In genomic region chr15:27473846-27474245, GRCh38 we compare ENCODE assay signal across 31 cellular contexts.
"Had no signal": no experiment of that assay in that cellular context is flagged by ENCODE, and none has a peak within 500 bp of the region (broad histone marks: within the 10 kb centered on the region; RNA-seq: fewer than 3 reads in every experiment).

No MANE protein-coding gene starts in this region.

- H3K9me3 ChIP-seq: ascending aorta, gastrocnemius medialis had no signal

- H3K36me3 Mint-ChIP-seq: activated naive CD4-positive, alpha-beta T cell treated with anti-CD3 and anti-CD28 coated beads, Interleukin-2, amount 10 ng/mL, durations not matched to agents 7 days and 5 days; activated naive CD4-positive, alpha-beta T cell treated with anti-CD3 and anti-CD28 coated beads, Interleukin-2, amount 50 U/mL, for 72 hours; activated naive CD8-positive, alpha-beta T cell treated with anti-CD3 and anti-CD28 coated beads, Interleukin-2, amount 10 ng/mL, durations not matched to agents 7 days and 5 days; brain; T-cell had no signal

- H3K4me3 ChIP-seq: ascending aorta, gastrocnemius medialis, heart left ventricle had no signal

- ATAC-seq: activated naive CD4-positive, alpha-beta T cell treated with anti-CD3 and anti-CD28 coated beads, Interleukin-2, amount 50 U/mL, for 72 hours; activated T-cell treated with anti-CD3 and anti-CD28 coated beads, Interleukin-2, amount 50 U/mL, for 72 hours; effector memory CD8-positive, alpha-beta T cell; esophagus mucosa; gastrocnemius medialis; heart left ventricle; T-cell had no signal

- H3K36me3 ChIP-seq: ascending aorta, gastrocnemius medialis, heart left ventricle had no signal

- H3K27me3 Mint-ChIP-seq: activated CD4-positive, alpha-beta memory T cell treated with anti-CD3 and anti-CD28 coated beads, Interleukin-2, amount 10 ng/mL, durations not matched to agents 7 days and 5 days; activated CD4-positive, alpha-beta T cell treated with anti-CD3 and anti-CD28 coated beads, Interleukin-2, amount 10 ng/mL, durations not matched to agents 7 days and 5 days; activated naive CD4-positive, alpha-beta T cell treated with anti-CD3 and anti-CD28 coated beads, Interleukin-2, amount 10 ng/mL, durations not matched to agents 7 days and 5 days; activated naive CD8-positive, alpha-beta T cell treated with anti-CD3 and anti-CD28 coated beads, Interleukin-2, amount 10 ng/mL, durations not matched to agents 7 days and 5 days; activated T-cell treated with anti-CD3 and anti-CD28 coated beads, Interleukin-2, amount 50 U/mL, for 24 hours; brain; effector memory CD8-positive, alpha-beta T cell; T-cell had no signal

- H3K27ac ChIP-seq: ascending aorta, gastrocnemius medialis, heart left ventricle had no signal

- H3K4me3 Mint-ChIP-seq: activated CD4-positive, alpha-beta memory T cell treated with anti-CD3 and anti-CD28 coated beads, Interleukin-2, amount 10 ng/mL, durations not matched to agents 7 days and 5 days; activated CD4-positive, alpha-beta T cell treated with anti-CD3 and anti-CD28 coated beads, Interleukin-2, amount 10 ng/mL, durations not matched to agents 7 days and 5 days; activated naive CD4-positive, alpha-beta T cell treated with anti-CD3 and anti-CD28 coated beads, Interleukin-2, amount 10 ng/mL, durations not matched to agents 7 days and 5 days; activated naive CD8-positive, alpha-beta T cell treated with anti-CD3 and anti-CD28 coated beads, Interleukin-2, amount 10 ng/mL, durations not matched to agents 7 days and 5 days; activated T-cell treated with anti-CD3 and anti-CD28 coated beads, Interleukin-2, amount 50 U/mL, for 24 hours; activated T-cell treated with anti-CD3 and anti-CD28 coated beads, Interleukin-2, amount 50 U/mL, for 72 hours; brain; effector memory CD8-positive, alpha-beta T cell; T-cell; T-helper 1 cell treated with Interleukin-12 subunit alpha and Interleukin-12 subunit beta and Interleukin-4 antibody, amounts not matched to agents 30 μg/mL and 1 μg/mL, for 36 hours; T-helper 2 cell treated with Interferon-gamma antibody and Interleukin-4, amounts not matched to agents 5 μg/mL and 100 μg/mL, for 36 hours had no signal

- H3K4me1 Mint-ChIP-seq: activated CD4-positive, alpha-beta memory T cell treated with anti-CD3 and anti-CD28 coated beads, Interleukin-2, amount 10 ng/mL, durations not matched to agents 7 days and 5 days; activated CD4-positive, alpha-beta T cell treated with anti-CD3 and anti-CD28 coated beads, Interleukin-2, amount 10 ng/mL, durations not matched to agents 7 days and 5 days; activated naive CD4-positive, alpha-beta T cell treated with anti-CD3 and anti-CD28 coated beads, Interleukin-2, amount 10 ng/mL, durations not matched to agents 7 days and 5 days; activated naive CD8-positive, alpha-beta T cell treated with anti-CD3 and anti-CD28 coated beads, Interleukin-2, amount 10 ng/mL, durations not matched to agents 7 days and 5 days; T-cell had no signal

- H3K27me3 ChIP-seq: ascending aorta, gastrocnemius medialis, heart left ventricle had no signal

- DNase-seq: activated CD4-positive, alpha-beta memory T cell treated with anti-CD3 and anti-CD28 coated beads, Interleukin-2, amount 10 ng/mL, durations not matched to agents 7 days and 5 days; activated CD4-positive, alpha-beta T cell treated with anti-CD3 and anti-CD28 coated beads for 1 hour; activated CD4-positive, alpha-beta T cell treated with anti-CD3 and anti-CD28 coated beads for 4 hours; activated CD4-positive, alpha-beta T cell treated with anti-CD3 and anti-CD28 coated beads, Interleukin-2, amount 10 ng/mL, durations not matched to agents 7 days and 5 days; activated CD4-positive, alpha-beta T cell treated with anti-CD3 and anti-CD28 coated beads, Interleukin-2, amount 50 U/mL, for 4 hours; activated CD4-positive, CD25-positive, alpha-beta regulatory T cell; activated CD8-positive, alpha-beta memory T cell treated with anti-CD3 and anti-CD28 coated beads, Interleukin-2, amount 50 U/mL, for 48 hours; activated gamma-delta T cell; activated naive CD4-positive, alpha-beta T cell; activated naive CD4-positive, alpha-beta T cell treated with anti-CD3 and anti-CD28 coated beads, Interleukin-2, amount 10 ng/mL, durations not matched to agents 7 days and 5 days; activated naive CD8-positive, alpha-beta T cell treated with anti-CD3 and anti-CD28 coated beads, Interleukin-2, amount 10 ng/mL, durations not matched to agents 7 days and 5 days; activated T-cell treated with anti-CD3 and anti-CD28 coated beads for 4 hours; activated T-cell treated with anti-CD3 and anti-CD28 coated beads, Interleukin-2, amount 50 U/mL, for 24 hours; activated T-cell treated with anti-CD3 and anti-CD28 coated beads, Interleukin-2, amount 50 U/mL, for 72 hours; caudate nucleus; cortex of kidney; dermis blood vessel endothelial cell; effector CD4-positive, alpha-beta T cell; effector memory CD8-positive, alpha-beta T cell; foreskin fibroblast; gastrocnemius medialis; glutamatergic neuron; heart left ventricle; T-cell; T1000 had no signal

- H3K27ac Mint-ChIP-seq: activated CD4-positive, alpha-beta memory T cell treated with anti-CD3 and anti-CD28 coated beads, Interleukin-2, amount 10 ng/mL, durations not matched to agents 7 days and 5 days; activated CD4-positive, alpha-beta T cell treated with anti-CD3 and anti-CD28 coated beads, Interleukin-2, amount 10 ng/mL, durations not matched to agents 7 days and 5 days; activated naive CD4-positive, alpha-beta T cell treated with anti-CD3 and anti-CD28 coated beads, Interleukin-2, amount 10 ng/mL, durations not matched to agents 7 days and 5 days; activated naive CD4-positive, alpha-beta T cell treated with anti-CD3 and anti-CD28 coated beads, Interleukin-2, amount 50 U/mL, for 72 hours; activated naive CD8-positive, alpha-beta T cell treated with anti-CD3 and anti-CD28 coated beads, Interleukin-2, amount 10 ng/mL, durations not matched to agents 7 days and 5 days; activated T-cell treated with anti-CD3 and anti-CD28 coated beads, Interleukin-2, amount 50 U/mL, for 24 hours; activated T-cell treated with anti-CD3 and anti-CD28 coated beads, Interleukin-2, amount 50 U/mL, for 72 hours; brain; effector memory CD8-positive, alpha-beta T cell; T-cell; T-helper 1 cell treated with Interleukin-12 subunit alpha and Interleukin-12 subunit beta and Interleukin-4 antibody, amounts not matched to agents 30 μg/mL and 1 μg/mL, for 36 hours; T-helper 2 cell treated with Interferon-gamma antibody and Interleukin-4, amounts not matched to agents 5 μg/mL and 100 μg/mL, for 36 hours had no signal

- H3K4me1 ChIP-seq: ascending aorta, gastrocnemius medialis had no signal
